20 cellular contexts compared by ENCODE assay signal in the genomic region with DNA sequence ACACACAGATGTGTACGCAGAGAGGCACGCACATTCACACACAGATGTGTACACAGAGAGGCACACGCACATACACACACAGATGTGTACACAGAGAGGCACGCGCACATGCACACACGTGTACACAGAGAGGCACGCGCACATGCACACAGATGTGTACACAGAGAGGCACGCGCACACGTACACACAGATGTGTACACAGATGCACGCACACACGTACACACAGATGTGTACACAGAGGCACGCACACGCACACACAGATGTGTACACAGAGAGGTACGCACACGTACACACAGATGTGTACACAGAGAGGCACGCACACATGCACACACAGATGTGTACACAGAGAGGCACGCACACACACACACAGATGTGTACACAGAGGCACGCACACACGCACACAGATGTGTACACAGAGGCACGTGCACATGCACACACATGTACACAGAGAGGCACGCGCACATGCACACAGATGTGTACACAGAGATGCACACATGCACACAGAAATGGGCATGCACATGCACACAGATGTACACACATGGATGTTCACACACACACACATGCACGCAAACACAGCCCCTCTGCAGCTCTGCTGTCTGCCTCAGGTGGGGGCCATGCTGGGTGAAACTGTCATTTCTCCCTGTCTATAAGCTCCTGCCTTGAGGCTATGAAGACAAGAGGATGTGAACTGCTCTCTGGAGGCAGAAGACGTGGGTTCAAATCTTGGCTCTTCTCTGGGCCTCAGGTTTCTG. TPM values are rescaled to one million over a fixed set of nuclear protein-coding genes. Genes with fewer than 3 reads are reported as not detected.
"Had no signal": no experiment of that assay in that cellular context is flagged by ENCODE, and none has a peak within 500 bp of the region (broad histone marks: within the 10 kb centered on the region; RNA-seq: fewer than 3 reads in every experiment).

No MANE protein-coding gene starts in this region.

- H3K27ac Mint-ChIP-seq: activated CD4-positive, alpha-beta memory T cell treated with anti-CD3 and anti-CD28 coated beads, Interleukin-2, amount 10 ng/mL, durations not matched to agents 7 days and 5 days; activated CD4-positive, alpha-beta T cell treated with anti-CD3 and anti-CD28 coated beads for 36 hours; stimulated activated memory B cell treated with anti-CD40 and anti-IgM and Interleukin-4, amounts not matched to agents 10 μg/mL and 1 μg/mL and 100 μg/mL, for 72 hours had no signal

- H3K4me3 Mint-ChIP-seq: activated CD4-positive, alpha-beta memory T cell treated with anti-CD3 and anti-CD28 coated beads, Interleukin-2, amount 10 ng/mL, durations not matched to agents 7 days and 5 days; activated CD4-positive, alpha-beta T cell treated with anti-CD3 and anti-CD28 coated beads for 36 hours; activated T-cell treated with anti-CD3 and anti-CD28 coated beads, Interleukin-2, amount 50 U/mL, for 4 hours; neural crest cell; stimulated activated memory B cell treated with anti-CD40 and anti-IgM and Interleukin-4, amounts not matched to agents 10 μg/mL and 1 μg/mL and 100 μg/mL, for 72 hours had no signal

- FAIRE-seq: colon, kidney had no signal

- H3K4me1 ChIP-seq: ascending aorta, thyroid gland had no signal

- H3K27ac ChIP-seq: ascending aorta, esophagus squamous epithelium, thyroid gland, VCaP had no signal

- H3K4me1 Mint-ChIP-seq: activated CD4-positive, alpha-beta memory T cell treated with anti-CD3 and anti-CD28 coated beads, Interleukin-2, amount 10 ng/mL, durations not matched to agents 7 days and 5 days; activated CD4-positive, alpha-beta T cell treated with anti-CD3 and anti-CD28 coated beads for 36 hours; stimulated activated memory B cell treated with anti-CD40 and anti-IgM and Interleukin-4, amounts not matched to agents 10 μg/mL and 1 μg/mL and 100 μg/mL, for 72 hours had no signal

- H3K36me3 ChIP-seq: ascending aorta, esophagus squamous epithelium, thyroid gland had no signal

- H3K27me3 ChIP-seq: ascending aorta, thyroid gland had no signal

- H3K27me3 Mint-ChIP-seq: activated CD4-positive, alpha-beta memory T cell treated with anti-CD3 and anti-CD28 coated beads, Interleukin-2, amount 10 ng/mL, durations not matched to agents 7 days and 5 days; activated CD4-positive, alpha-beta T cell treated with anti-CD3 and anti-CD28 coated beads for 36 hours; stimulated activated memory B cell treated with anti-CD40 and anti-IgM and Interleukin-4, amounts not matched to agents 10 μg/mL and 1 μg/mL and 100 μg/mL, for 72 hours had no signal

- DNase-seq: activated CD4-positive, alpha-beta memory T cell treated with anti-CD3 and anti-CD28 coated beads, Interleukin-2, amount 10 ng/mL, durations not matched to agents 7 days and 5 days; activated CD4-positive, alpha-beta T cell treated with anti-CD3 and anti-CD28 coated beads for 36 hours; activated gamma-delta T cell treated with Interleukin-2 at 50 U/mL for 16 hours; activated T-cell treated with anti-CD3 and anti-CD28 coated beads, Interleukin-2, amount 50 U/mL, for 4 hours; esophagus squamous epithelium; hypothalamus; stimulated activated CD4-positive, alpha-beta T cell treated with anti-CD3 and anti-CD28 coated beads, Interleukin-2, amount 100 ng/mL, for 48 hours; thyroid gland had no signal

- H3K9me3 ChIP-seq: ascending aorta, thyroid gland had no signal

- H3K4me3 ChIP-seq: ascending aorta, esophagus squamous epithelium, thyroid gland had no signal

- ATAC-seq: activated CD4-positive, alpha-beta T cell treated with anti-CD3 and anti-CD28 coated beads for 36 hours; activated T-cell treated with anti-CD3 and anti-CD28 coated beads, Interleukin-2, amount 50 U/mL, for 4 hours; stimulated activated memory B cell treated with anti-CD40 and anti-IgM and Interleukin-4, amounts not matched to agents 10 μg/mL and 1 μg/mL and 100 μg/mL, for 72 hours had no signal

RNA-seq across cellular contexts. Expression of a gene that starts 14.3 kb away (rescaled TPM):
- total RNA-seq: activated CD4-positive, alpha-beta memory T cell treated with anti-CD3 and anti-CD28 coated beads, Interleukin-2, amount 10 ng/mL, durations not matched to agents 7 days and 5 days; activated T-cell treated with anti-CD3 and anti-CD28 coated beads, Interleukin-2, amount 50 U/mL, for 4 hours; ascending aorta; esophagus squamous epithelium; fibroblast of villous mesenchyme; glomerular endothelial cell; kidney; mesenteric fat pad; osteocyte; T-helper 1 cell treated with Interleukin-12 subunit alpha and Interleukin-12 subunit beta and Interleukin-4 antibody, amounts not matched to agents 30 ng/mL and 1 ng/mL, for 36 hours had no signal

RNA-seq across cellular contexts. Expression of a gene that starts 42.6 kb away (rescaled TPM):
- total RNA-seq: activated CD4-positive, alpha-beta memory T cell treated with anti-CD3 and anti-CD28 coated beads, Interleukin-2, amount 10 ng/mL, durations not matched to agents 7 days and 5 days; activated CD4-positive, alpha-beta T cell treated with anti-CD3 and anti-CD28 coated beads for 36 hours; activated T-cell treated with anti-CD3 and anti-CD28 coated beads, Interleukin-2, amount 50 U/mL, for 4 hours; ascending aorta; esophagus squamous epithelium; fibroblast of villous mesenchyme; glomerular endothelial cell; kidney; liver; mesenteric fat pad; neural crest cell; osteocyte; T-helper 1 cell treated with Interleukin-12 subunit alpha and Interleukin-12 subunit beta and Interleukin-4 antibody, amounts not matched to agents 30 ng/mL and 1 ng/mL, for 36 hours; thyroid gland had no signal
- polyA plus RNA-seq: liver had no signal
